In the genomic region with DNA sequence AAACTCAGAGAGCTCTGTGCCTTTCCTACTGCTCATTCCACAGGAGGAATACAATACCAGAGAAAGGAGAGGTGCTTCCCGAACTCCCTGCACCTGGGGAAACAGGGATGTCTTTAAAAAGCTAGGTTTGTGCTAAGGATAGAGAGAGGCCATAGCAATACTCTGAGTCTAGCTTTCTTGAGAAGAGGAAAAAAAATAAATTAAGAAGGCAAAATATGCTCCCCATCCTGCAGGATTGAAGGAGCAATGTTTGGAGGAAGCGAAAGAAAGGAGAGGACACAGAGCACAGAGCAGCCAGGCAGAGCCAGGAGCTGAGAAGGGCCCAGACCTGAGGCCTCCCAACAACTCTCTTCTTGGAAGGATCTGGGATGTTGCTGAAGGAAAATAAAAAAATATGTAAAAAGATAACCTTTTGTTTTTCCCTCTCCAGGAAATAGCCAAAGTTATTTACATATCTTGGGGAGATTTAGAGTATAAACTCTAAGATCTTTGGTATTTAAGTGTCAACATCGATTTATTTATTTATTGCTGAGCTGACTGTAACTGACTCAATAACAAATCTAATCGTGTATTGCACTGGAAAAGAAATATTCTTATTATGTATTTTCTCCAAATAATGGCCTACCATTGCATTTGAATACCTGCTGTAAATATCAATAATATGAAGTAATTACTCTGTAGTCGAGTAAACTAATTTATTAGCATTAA, we compare ENCODE assay signal across 1 cellular context.
A peak's percentile ranks its signal among the peaks of the same experiment; 100 is the strongest.
TF ChIP-seq lines count a peak whose summit lies in the region.

No MANE protein-coding gene starts in this region.

TF ChIP-seq in H1, 55 proteins besides CTCF, POLR2A, EP300 and RAD21:
- TF ChIP-seq POU5F1 (IDR thresholded peaks at IDR 0.05; ENCODE audit: low read depth, low read length) (no peak), RNF2 (IDR thresholded peaks at IDR 0.05; ENCODE audit: borderline replicate concordance, low read depth, low read length, missing control alignments, poor library complexity, severe bottlenecking) (peak; percentile 19)
